1 cellular context compared by ENCODE assay signal in genomic region chr3:67048716-67049076, GRCh38.
TF ChIP-seq lines count a peak whose summit lies in the region.

No MANE protein-coding gene starts in this region.

TF ChIP-seq in GM12878, 131 proteins besides CTCF, POLR2A, EP300 and RAD21 (continued from another document):
- TF ChIP-seq BMI1 (IDR thresholded peaks at IDR 0.05; ENCODE audit: borderline replicate concordance) = no peak
- no peak for TF ChIP-seq ZSCAN29 (IDR thresholded peaks at IDR 0.05)
- no peak for TF ChIP-seq CEBPB (IDR thresholded peaks at IDR 0.05; ENCODE audit: borderline replicate concordance in 1 of 2, low read depth in 2 of 2, low read length in 2 of 2)
- TF ChIP-seq POLR2AphosphoS5 (IDR thresholded peaks at IDR 0.05; ENCODE audit: low read length) = no peak
- TF ChIP-seq FOXM1 (IDR thresholded peaks at IDR 0.05; ENCODE audit: low read depth, low read length) = 0 out of 2 replicates have a peak, but pooled peaks have one; percentile 36
- TF ChIP-seq MEF2B (IDR thresholded peaks at IDR 0.05; ENCODE audit: partially characterized antibody, poor library complexity, severe bottlenecking) = peak; percentile 1
- TF ChIP-seq DPF2 (IDR thresholded peaks at IDR 0.05) = 0 out of 2 replicates have a peak, but pooled peaks have one; percentile 18
- no peak for TF ChIP-seq ZBED1 (IDR thresholded peaks at IDR 0.05; ENCODE audit: borderline replicate concordance)
- TF ChIP-seq NKRF (conservative IDR thresholded peaks at IDR 0.05) = no peak
- TF ChIP-seq PRDM15 (CRISPR knock-in tag; IDR thresholded peaks at IDR 0.05) = no peak
TF ChIP-seq in GM12878: peak in this region for 4.
